In the genomic region with DNA sequence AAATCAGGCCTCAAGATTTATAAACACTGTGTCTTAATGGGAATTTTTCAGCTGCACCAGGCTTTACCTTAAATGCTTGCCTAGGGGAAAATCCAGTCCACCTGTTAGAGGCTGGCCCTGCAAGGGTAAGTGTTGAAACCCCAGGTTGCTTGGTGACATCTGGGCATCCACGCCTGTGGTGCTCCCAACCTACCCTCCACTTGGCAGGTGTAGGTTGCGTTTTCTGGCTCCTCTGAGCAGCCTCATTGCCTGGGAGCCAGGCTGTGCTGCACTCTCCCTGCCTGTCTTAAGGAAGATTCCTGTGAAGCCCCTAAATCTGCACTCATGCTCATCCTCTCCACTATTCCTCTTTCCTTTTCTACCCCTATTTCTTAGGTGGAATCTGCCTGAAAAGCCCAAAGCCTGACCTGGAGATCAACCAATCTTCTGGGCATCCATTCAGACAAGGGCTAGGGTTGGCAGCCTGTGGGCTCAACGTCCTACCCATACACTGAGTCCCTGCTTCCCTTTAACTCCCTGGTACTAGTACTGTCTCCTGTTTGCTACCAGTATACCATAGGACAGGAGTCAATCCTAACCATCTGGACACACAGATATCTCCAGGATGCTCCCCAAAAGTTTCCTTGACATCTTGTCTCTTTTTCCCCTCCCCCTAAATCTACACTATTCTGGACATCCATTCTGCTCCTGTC, we compare ENCODE assay signal across 28 cellular contexts.
"Had no signal": no experiment of that assay in that cellular context is flagged by ENCODE, and none has a peak within 500 bp of the region (broad histone marks: within the 10 kb centered on the region; RNA-seq: fewer than 3 reads in every experiment).

No MANE protein-coding gene starts in this region.

- H3K4me1 Mint-ChIP-seq: activated naive CD8-positive, alpha-beta T cell treated with anti-CD3 and anti-CD28 coated beads for 36 hours; nephron progenitor cell had no signal

- H3K36me3 ChIP-seq: adrenal gland, cardiac muscle cell, left lung, pancreas, prostate gland, tibial nerve, WERI-Rb-1 had no signal

- H3K27ac ChIP-seq: adrenal gland, body of pancreas, cardiac muscle cell, left lung, pancreas, prostate gland, tibial nerve, WERI-Rb-1 had no signal

- H3K27me3 ChIP-seq: adrenal gland, body of pancreas, cardiac muscle cell, left lung, pancreas, tibial nerve had no signal

- H3K4me3 ChIP-seq: adrenal gland, body of pancreas, cardiac muscle cell, left lung, pancreas, prostate gland, smooth muscle cell, tibial nerve had no signal

- H3K36me3 Mint-ChIP-seq: activated naive CD8-positive, alpha-beta T cell treated with anti-CD3 and anti-CD28 coated beads for 36 hours had no signal

- H3K4me3 Mint-ChIP-seq: activated naive CD8-positive, alpha-beta T cell treated with anti-CD3 and anti-CD28 coated beads for 36 hours; dendritic cell treated with granulocyte-macrophage colony-stimulating factor and Interleukin-4, amounts not matched to agents 40 ng/mL and 50 ng/mL, for 4 days; endodermal cell; nephron progenitor cell had no signal

- DNase-seq: activated CD4-positive, alpha-beta T cell treated with anti-CD3 and anti-CD28 coated beads for 48 hours; activated CD4-positive, alpha-beta T cell treated with anti-CD3 and anti-CD28 coated beads, Interleukin-2, amount 50 U/mL, for 48 hours; activated CD8-positive, alpha-beta memory T cell treated with anti-CD3 and anti-CD28 coated beads for 24 hours; activated effector memory CD4-positive, alpha-beta T cell treated with Interleukin-2 at 50 U/mL for 16 hours; activated naive CD4-positive, alpha-beta T cell treated with Interleukin-2 at 50 U/mL for 16 hours; activated naive CD8-positive, alpha-beta T cell treated with anti-CD3 and anti-CD28 coated beads for 36 hours; adrenal gland; aorta; body of pancreas; endodermal cell; foreskin fibroblast; head of caudate nucleus; left lung; nephron progenitor cell; pancreas; retina; stimulated activated CD4-positive, alpha-beta T cell treated with anti-CD3 and anti-CD28 coated beads, Interleukin-1b, Interleukin-23, amount 100 ng/mL, for 48 hours; stimulated activated CD4-positive, alpha-beta T cell treated with anti-CD3 and anti-CD28 coated beads, Interleukin-4, amount 100 ng/mL, for 4 hours; stimulated activated CD8-positive, alpha-beta memory T cell treated with anti-CD3 and anti-CD28 coated beads, Interleukin-4, amount 100 ng/mL, for 48 hours; stimulated activated naive CD4-positive, alpha-beta T cell; T-helper 1 cell; T-helper 9 cell; WERI-Rb-1 had no signal

- H3K27ac Mint-ChIP-seq: activated naive CD8-positive, alpha-beta T cell treated with anti-CD3 and anti-CD28 coated beads for 36 hours; dendritic cell treated with granulocyte-macrophage colony-stimulating factor and Interleukin-4, amounts not matched to agents 40 ng/mL and 50 ng/mL, for 4 days; endodermal cell; nephron progenitor cell had no signal

- H3K4me1 ChIP-seq: adrenal gland, left lung, prostate gland had no signal

- H3K27me3 Mint-ChIP-seq: activated naive CD8-positive, alpha-beta T cell treated with anti-CD3 and anti-CD28 coated beads for 36 hours; dendritic cell treated with granulocyte-macrophage colony-stimulating factor and Interleukin-4, amounts not matched to agents 40 ng/mL and 50 ng/mL, for 4 days had no signal

- H3K4me2 ChIP-seq: smooth muscle cell had no signal

- H3K9me3 ChIP-seq: adrenal gland, body of pancreas, left lung, pancreas, prostate gland, tibial nerve had no signal

- H3K9me3 Mint-ChIP-seq: activated naive CD8-positive, alpha-beta T cell treated with anti-CD3 and anti-CD28 coated beads for 36 hours; dendritic cell treated with granulocyte-macrophage colony-stimulating factor and Interleukin-4, amounts not matched to agents 40 ng/mL and 50 ng/mL, for 4 days; endodermal cell; nephron progenitor cell had no signal
